Comparison of ENCODE assay signal across 16 cellular contexts in genomic region chr18:49273201-49273880, GRCh38.
A peak's percentile ranks its signal among the peaks of the same experiment; 100 is the strongest.
DNase-seq lines count a peak whose midpoint lies in the region; ATAC-seq and TF ChIP-seq lines count a peak whose summit lies in the region.
"Had no signal": no experiment of that assay in that cellular context is flagged by ENCODE, and none has a peak within 500 bp of the region (broad histone marks: within the 10 kb centered on the region; RNA-seq: fewer than 3 reads in every experiment).

No MANE protein-coding gene starts in this region.

- H3F3A ChIP-seq in GM23248 (ENCODE audit: insufficient read depth) = peaks cover 9% of the 10 kb centered on the region; the same call in 1 of the 2 replicates

- WGBS in GM23248 (ENCODE audit: low coverage in 1 of 2, low lambda C conversion rate in 2 of 2, missing lambda C conversion rate in 2 of 2), 2 experiments = 75 to 77% methylated on average over 7 of the region's 7 CpGs

- H3K4me3 ChIP-seq in AG10803 (ENCODE audit: low read length) = no peak overlapping the region
- H3K4me3 ChIP-seq in GM23248 = no peak overlapping the region

- no peaks in the 10 kb centered on the region for H3K36me3 ChIP-seq in GM23248 (ENCODE audit: low read depth)

- peak; percentile 48 for DNase-seq in AG10803 (ENCODE audit: low read depth)
- DNase-seq in GM23248 = peak; percentile 12
- DNase-seq in astrocyte of the hippocampus (ENCODE audit: low read depth, low spot score) = peak; percentile 12
- DNase-seq in left colon = peak in 1 of 2 donors; percentile 35
- no peak for DNase-seq in putamen (ENCODE audit: low spot score)
- no peak for DNase-seq in hypothalamus (lab: John Stamatoyannopoulos, UW)
- no peak for DNase-seq in kidney glomerular epithelial cell (lab: John Stamatoyannopoulos, UW)
- DNase-seq: AML-193, COR-L47, DMS53, H9, KBM-7, NCI-H1092 treated with DMSO at 0.1 percent for 48 hours, NCI-H2107, NCI-H774 had no signal

- intact Hi-C loops in left colon (cut with DNase I, micrococcal nuclease) = no loop called here

- no peak overlapping the region for H3K9ac ChIP-seq in GM23248

- no peak overlapping the region for H2AFZ ChIP-seq in GM23248

- H3K4me1 ChIP-seq in GM23248 (ENCODE audit: insufficient read depth) = peaks cover 36% of the 10 kb centered on the region

- H3K4me2 ChIP-seq in GM23248 (ENCODE audit: unreplicated experiment) = no peak overlapping the region

- 0 out of 2 replicates have a peak overlapping the region, but pooled peaks have one; percentile 10 for H3K27ac ChIP-seq in GM23248

- H3K9me2 ChIP-seq in GM23248 (ENCODE audit: insufficient read depth) = no peaks in the 10 kb centered on the region

- ATAC-seq in left colon = peak; percentile 99
- ATAC-seq in HG02571 (IDR thresholded peaks at IDR 0.05; ENCODE audit: unreplicated experiment) = no peak

- H3K27me3 ChIP-seq in GM23248 (replicated peaks; ENCODE audit: insufficient read depth) = no peaks in the 10 kb centered on the region

- in situ Hi-C loops in GM23248 (cut with MboI) = no loop called here

- H3K79me2 ChIP-seq in GM23248 (ENCODE audit: insufficient read depth) = no peaks in the 10 kb centered on the region

- H4K20me1 ChIP-seq in GM23248 (ENCODE audit: insufficient read depth) = no peaks in the 10 kb centered on the region

- no peaks in the 10 kb centered on the region for H3K9me3 ChIP-seq in GM23248 (ENCODE audit: low read depth)

- no peak for TF ChIP-seq CTCF in AG10803 (conservative IDR thresholded peaks at IDR 0.05; ENCODE audit: low read length)

Comparison
In these comparisons a context has a peak if more than half of its experiments do, and no peak if none do; other contexts are left out.
1. DNase-seq: peak in AG10803 (single experiment), GM23248 (single experiment) and astrocyte of the hippocampus (single experiment); none in putamen (single experiment), hypothalamus (0 of 51) and kidney glomerular epithelial cell (single experiment).